6 cellular contexts compared by ENCODE assay signal in the genomic region with DNA sequence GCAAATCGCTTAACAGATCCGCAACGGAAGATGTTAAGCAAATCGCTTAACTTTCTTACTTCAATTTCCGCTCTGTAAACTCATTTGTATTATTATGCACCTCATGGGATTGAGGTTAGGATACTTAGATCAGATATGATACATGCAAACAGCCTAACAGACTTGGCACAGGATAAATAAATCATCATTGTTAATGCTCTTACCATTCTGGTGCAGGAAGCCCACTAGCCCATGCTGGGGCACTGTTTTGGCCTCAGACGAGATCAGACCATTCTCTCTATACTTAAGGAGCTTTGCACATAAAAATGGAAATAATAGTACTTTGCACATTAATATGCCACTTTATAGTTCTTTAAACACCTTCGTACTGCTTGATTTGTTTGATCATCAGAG. TPM values are rescaled to one million over a fixed set of nuclear protein-coding genes. Genes with fewer than 3 reads are reported as not detected.
DNase-seq lines count a peak whose midpoint lies in the region; ATAC-seq and TF ChIP-seq lines count a peak whose summit lies in the region.

No MANE protein-coding gene starts in this region.

- POLR2A ChIA-PET in activated CD4-positive, alpha-beta memory T cell treated with anti-CD3 and anti-CD28 coated beads, Interleukin-2, amount 10 ng/mL, durations not matched to agents 7 days and 5 days (lab: Charles Lee) = interaction anchor here (0.7 to 10.2 kb wide), 12 partner anchors 15 to 230 kb away, joined by 3 to 163 read pairs (median 6); a partner anchor contains a TSS

- H3K4me3 Mint-ChIP-seq in activated CD4-positive, alpha-beta memory T cell treated with anti-CD3 and anti-CD28 coated beads, Interleukin-2, amount 10 ng/mL, durations not matched to agents 7 days and 5 days = peak overlapping the region; percentile 96
- peak overlapping the region; percentile 90 for H3K4me3 Mint-ChIP-seq in mesothelial cell of epicardium

- peak overlapping the region; percentile 98 for H3K27ac Mint-ChIP-seq in activated CD4-positive, alpha-beta memory T cell treated with anti-CD3 and anti-CD28 coated beads, Interleukin-2, amount 10 ng/mL, durations not matched to agents 7 days and 5 days
- peak overlapping the region; percentile 96 for H3K27ac Mint-ChIP-seq in mesothelial cell of epicardium

- peak; percentile 0 for ATAC-seq in HG02973 (IDR thresholded peaks at IDR 0.05; ENCODE audit: unreplicated experiment)
- ATAC-seq in HG03521 (IDR thresholded peaks at IDR 0.05; ENCODE audit: unreplicated experiment) = no peak
- no peak for ATAC-seq in GM19328 (IDR thresholded peaks at IDR 0.05; ENCODE audit: unreplicated experiment)

- peaks cover 44% of the 10 kb centered on the region for H3K4me1 Mint-ChIP-seq in activated CD4-positive, alpha-beta memory T cell treated with anti-CD3 and anti-CD28 coated beads, Interleukin-2, amount 10 ng/mL, durations not matched to agents 7 days and 5 days
- H3K4me1 Mint-ChIP-seq in mesothelial cell of epicardium = peaks cover 24% of the 10 kb centered on the region

- TF ChIP-seq CTCF in mesothelial cell of epicardium (IDR thresholded peaks at IDR 0.05; ENCODE audit: unreplicated experiment) = no peak

- no peaks in the 10 kb centered on the region for H3K9me3 Mint-ChIP-seq in activated CD4-positive, alpha-beta memory T cell treated with anti-CD3 and anti-CD28 coated beads, Interleukin-2, amount 10 ng/mL, durations not matched to agents 7 days and 5 days
- H3K9me3 Mint-ChIP-seq in mesothelial cell of epicardium = no peaks in the 10 kb centered on the region

- CTCF ChIA-PET in activated CD4-positive, alpha-beta memory T cell treated with anti-CD3 and anti-CD28 coated beads, Interleukin-2, amount 10 ng/mL, durations not matched to agents 7 days and 5 days (lab: Charles Lee) = interaction anchor here (0.6 to 3.4 kb wide), 10 partner anchors 11 to 74 kb away, joined by 3 to 17 read pairs (median 4); a partner anchor contains a TSS

- DNase-seq in activated CD4-positive, alpha-beta memory T cell treated with anti-CD3 and anti-CD28 coated beads, Interleukin-2, amount 10 ng/mL, durations not matched to agents 7 days and 5 days = no peak
- DNase-seq in mesothelial cell of epicardium (ENCODE audit: low spot score in 2 of 2, unreplicated experiment in 2 of 2) = no peak
- DNase-seq in HCEC 1CT = no peak

- H3K36me3 Mint-ChIP-seq in activated CD4-positive, alpha-beta memory T cell treated with anti-CD3 and anti-CD28 coated beads, Interleukin-2, amount 10 ng/mL, durations not matched to agents 7 days and 5 days (ENCODE audit: low read depth) = peaks cover 58% of the 10 kb centered on the region
- H3K36me3 Mint-ChIP-seq in mesothelial cell of epicardium = peaks cover 10% of the 10 kb centered on the region

- H3K27me3 Mint-ChIP-seq in activated CD4-positive, alpha-beta memory T cell treated with anti-CD3 and anti-CD28 coated beads, Interleukin-2, amount 10 ng/mL, durations not matched to agents 7 days and 5 days = no peaks in the 10 kb centered on the region
- no peaks in the 10 kb centered on the region for H3K27me3 Mint-ChIP-seq in mesothelial cell of epicardium (ENCODE audit: low read depth)

RNA-seq across cellular contexts. Expression of a gene that starts 0.4 kb away (rescaled TPM):
- total RNA-seq in activated CD4-positive, alpha-beta memory T cell treated with anti-CD3 and anti-CD28 coated beads, Interleukin-2, amount 10 ng/mL, durations not matched to agents 7 days and 5 days = 100 to 1,000 TPM; 153 to 156 TPM
- total RNA-seq in mesothelial cell of epicardium = 56.3 to 62.6 TPM (median 57.1 TPM) in 3 replicates

RNA-seq across cellular contexts. Expression of a gene that starts 1.3 kb away (rescaled TPM):
- 100 to 1,000 TPM; 204 to 208 TPM for total RNA-seq in activated CD4-positive, alpha-beta memory T cell treated with anti-CD3 and anti-CD28 coated beads, Interleukin-2, amount 10 ng/mL, durations not matched to agents 7 days and 5 days
- total RNA-seq in mesothelial cell of epicardium = 137 to 148 TPM (median 145 TPM) in 3 replicates

RNA-seq across cellular contexts. Expression of a gene that starts 23.9 kb away (rescaled TPM):
- total RNA-seq in activated CD4-positive, alpha-beta memory T cell treated with anti-CD3 and anti-CD28 coated beads, Interleukin-2, amount 10 ng/mL, durations not matched to agents 7 days and 5 days = 10 to 100 TPM; 45.1 to 50.9 TPM
- 5.2 to 6.9 TPM (median 6.4 TPM) in 3 replicates for total RNA-seq in mesothelial cell of epicardium

RNA-seq across cellular contexts. Expression of a gene that starts 40.0 kb away (rescaled TPM):
- 1,000 to 10,000 TPM; 5,691 to 5,753 TPM for total RNA-seq in activated CD4-positive, alpha-beta memory T cell treated with anti-CD3 and anti-CD28 coated beads, Interleukin-2, amount 10 ng/mL, durations not matched to agents 7 days and 5 days
- 2,078 to 2,104 TPM (median 2,089 TPM) in 3 replicates for total RNA-seq in mesothelial cell of epicardium

RNA-seq across cellular contexts. Expression of a gene that starts 42.5 kb away (rescaled TPM):
- 10 to 100 TPM; 45.0 to 49.0 TPM for total RNA-seq in activated CD4-positive, alpha-beta memory T cell treated with anti-CD3 and anti-CD28 coated beads, Interleukin-2, amount 10 ng/mL, durations not matched to agents 7 days and 5 days
- total RNA-seq in mesothelial cell of epicardium = 2.2 to 2.6 TPM (median 2.5 TPM) in 3 replicates
